In the genomic region with DNA sequence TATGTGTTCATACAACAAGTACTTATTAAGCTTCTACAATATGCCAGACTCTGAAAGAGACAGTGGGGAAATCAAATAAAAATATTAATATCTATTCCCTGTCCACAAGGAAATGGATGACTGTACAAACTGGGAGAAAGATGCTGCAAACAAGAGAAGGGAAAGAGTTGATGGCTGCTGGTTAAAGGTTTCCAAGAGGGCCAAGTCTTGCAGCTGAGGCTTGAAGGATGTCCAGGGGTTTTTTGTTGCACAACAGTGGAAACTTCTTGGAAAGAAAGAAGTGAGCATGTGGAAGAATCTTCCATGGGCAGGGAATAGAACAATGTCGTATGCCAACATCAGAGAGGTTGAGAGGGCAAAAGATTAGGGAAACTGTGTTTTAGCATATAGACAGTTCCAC, we compare ENCODE assay signal across 21 cellular contexts.
"Had no signal": no experiment of that assay in that cellular context is flagged by ENCODE, and none has a peak within 500 bp of the region (broad histone marks: within the 10 kb centered on the region; RNA-seq: fewer than 3 reads in every experiment).

No MANE protein-coding gene starts in this region.

- DNase-seq: activated CD4-positive, alpha-beta memory T cell treated with anti-CD3 and anti-CD28 coated beads, Interleukin-2, amount 10 ng/mL, durations not matched to agents 7 days and 5 days; activated CD4-positive, alpha-beta T cell treated with anti-CD3 and anti-CD28 coated beads for 48 hours; activated effector memory CD4-positive, alpha-beta T cell treated with anti-CD3 and anti-CD28 coated beads, Interleukin-2, amount 50 U/mL, for 16 hours; activated naive CD4-positive, alpha-beta T cell treated with anti-CD3 and anti-CD28 coated beads, Interleukin-2, amount 50 U/mL, for 16 hours; activated naive CD8-positive, alpha-beta T cell treated with anti-CD3 and anti-CD28 coated beads, Interleukin-2, amount 50 U/mL, for 24 hours; aorta; brain microvascular endothelial cell; dorsolateral prefrontal cortex; effector memory CD8-positive, alpha-beta T cell; islet precursor cell; left cardiac atrium; lower lobe of right lung; naive B cell; occipital lobe; stimulated activated CD4-positive, alpha-beta T cell treated with anti-CD3 and anti-CD28 coated beads, Interleukin-2, amount 100 ng/mL, for 48 hours; stimulated activated CD8-positive, alpha-beta memory T cell treated with anti-CD3 and anti-CD28 coated beads, Interleukin-4, amount 100 ng/mL, for 48 hours; stimulated activated naive CD4-positive, alpha-beta T cell; SW 1271; T-helper 17 cell had no signal

- H3K4me1 ChIP-seq: lower lobe of right lung had no signal

- H3K4me3 ChIP-seq: dorsolateral prefrontal cortex, lower lobe of right lung, thoracic aorta had no signal

- H3K27me3 ChIP-seq: brain microvascular endothelial cell had no signal

- H3K27ac ChIP-seq: brain microvascular endothelial cell, dorsolateral prefrontal cortex, lower lobe of right lung, thoracic aorta had no signal

- H3K36me3 ChIP-seq: brain microvascular endothelial cell, lower lobe of right lung, thoracic aorta had no signal

- ATAC-seq: activated naive CD8-positive, alpha-beta T cell treated with anti-CD3 and anti-CD28 coated beads, Interleukin-2, amount 50 U/mL, for 24 hours; effector memory CD8-positive, alpha-beta T cell; esophagus mucosa; lower lobe of right lung; T-helper 17 cell had no signal

- H3K9me3 ChIP-seq: lower lobe of right lung, thoracic aorta had no signal
